In genomic region chr6:165562421-165563090, GRCh38 we compare ENCODE assay signal across 17 cellular contexts.
DNase-seq lines count a peak whose midpoint lies in the region; ATAC-seq and TF ChIP-seq lines count a peak whose summit lies in the region.
"Had no signal": no experiment of that assay in that cellular context is flagged by ENCODE, and none has a peak within 500 bp of the region (broad histone marks: within the 10 kb centered on the region; RNA-seq: fewer than 3 reads in every experiment).

No MANE protein-coding gene starts in this region.

- peak; percentile 27 for TF ChIP-seq EP300 in neural cell (conservative IDR thresholded peaks at IDR 0.05; ENCODE audit: poor library complexity, severe bottlenecking)

- TF ChIP-seq CTCF in Panc1 (IDR thresholded peaks at IDR 0.05): peak; percentile 22
- TF ChIP-seq CTCF in endodermal cell (conservative IDR thresholded peaks at IDR 0.05): peak; percentile 12
- TF ChIP-seq CTCF in neural cell (IDR thresholded peaks at IDR 0.05; ENCODE audit: poor library complexity, severe bottlenecking): no peak

- POLR2A ChIA-PET in Panc1 (lab: Charles Lee): interaction anchor here (0.9 kb wide), 1 partner anchor 11 kb away, joined by 16 read pairs; no protein-coding TSS in a partner anchor

- BruUV-seq in Panc1 (replicated peaks; lab: Mats Ljungman, UMichigan): no TSS peak

- no peak for TF ChIP-seq RAD21 in neural cell (conservative IDR thresholded peaks at IDR 0.05)

- H3K36me3 ChIP-seq in Panc1 (ENCODE audit: control insufficient read depth, insufficient read depth, low read length) (no peaks in the 10 kb centered on the region), endodermal cell (ENCODE audit: control insufficient read depth, insufficient read depth, low read length) (peaks cover 22% of the 10 kb centered on the region), neural cell (ENCODE audit: insufficient read depth, low read length) (no peaks in the 10 kb centered on the region)

- DNase-seq in HT1080 (ENCODE audit: low read depth): peak; percentile 3
- no peak for DNase-seq in Panc1 (ENCODE audit: low read depth, low spot score)
- DNase-seq in endodermal cell: no peak
- no peak for DNase-seq in activated CD8-positive, alpha-beta memory T cell treated with anti-CD3 and anti-CD28 coated beads, Interleukin-2, amount 10 ng/mL, durations not matched to agents 7 days and 5 days
- DNase-seq in AG08395 (ENCODE audit: low spot score): no peak
- DNase-seq: CD8-positive, alpha-beta T cell; EL; H7; Kasumi-1; NCI-H1417 treated with DMSO at 0.1 percent for 48 hours; NCI-H2081; NCI-H226; NCI-H526; Right ventricle myocardium superior had no signal

- H3K36me3 Mint-ChIP-seq in endodermal cell (ENCODE audit: low read depth): peaks cover 43% of the 10 kb centered on the region
- no peaks in the 10 kb centered on the region for H3K36me3 Mint-ChIP-seq in activated CD8-positive, alpha-beta memory T cell treated with anti-CD3 and anti-CD28 coated beads, Interleukin-2, amount 10 ng/mL, durations not matched to agents 7 days and 5 days
- H3K36me3 Mint-ChIP-seq: CD8-positive, alpha-beta T cell had no signal

- no peaks in the 10 kb centered on the region for H3K27me3 Mint-ChIP-seq in endodermal cell (ENCODE audit: insufficient read depth)
- H3K27me3 Mint-ChIP-seq in activated CD8-positive, alpha-beta memory T cell treated with anti-CD3 and anti-CD28 coated beads, Interleukin-2, amount 10 ng/mL, durations not matched to agents 7 days and 5 days: no peaks in the 10 kb centered on the region

- H3K9ac ChIP-seq in endodermal cell (ENCODE audit: extremely low read depth, low read length, poor library complexity, severe bottlenecking) (no peak overlapping the region), neural cell (ENCODE audit: low read length) (no peak overlapping the region)

- intact Hi-C loops in Panc1 (cut with micrococcal nuclease; ENCODE audit: unreplicated experiment): no loop called here

- H3K4me3 Mint-ChIP-seq in endodermal cell: no peak overlapping the region
- no peak overlapping the region for H3K4me3 Mint-ChIP-seq in activated CD8-positive, alpha-beta memory T cell treated with anti-CD3 and anti-CD28 coated beads, Interleukin-2, amount 10 ng/mL, durations not matched to agents 7 days and 5 days
- H3K4me3 Mint-ChIP-seq: CD8-positive, alpha-beta T cell had no signal

- H3K9me2 ChIP-seq in neural cell (ENCODE audit: insufficient read depth, low read length): no peaks in the 10 kb centered on the region

- H2AFZ ChIP-seq in neural cell (ENCODE audit: low read depth, low read length): no peak overlapping the region

- H3K27me3 ChIP-seq in Panc1 (ENCODE audit: control insufficient read depth, insufficient read depth, low read length) (no peaks in the 10 kb centered on the region), endodermal cell (ENCODE audit: control insufficient read depth, insufficient read depth, low read length, poor library complexity, severe bottlenecking) (no peaks in the 10 kb centered on the region), neural cell (ENCODE audit: insufficient read depth, low read depth, low read length) (no peaks in the 10 kb centered on the region)

- peaks cover 34% of the 10 kb centered on the region for H3K79me2 ChIP-seq in neural cell (replicated peaks; ENCODE audit: insufficient read depth, low read length)

- H3K4me1 Mint-ChIP-seq in endodermal cell: no peaks in the 10 kb centered on the region
- no peaks in the 10 kb centered on the region for H3K4me1 Mint-ChIP-seq in activated CD8-positive, alpha-beta memory T cell treated with anti-CD3 and anti-CD28 coated beads, Interleukin-2, amount 10 ng/mL, durations not matched to agents 7 days and 5 days

- no peaks in the 10 kb centered on the region for H4K20me1 ChIP-seq in neural cell (ENCODE audit: insufficient read depth)

- H3K9me3 ChIP-seq in Panc1 (ENCODE audit: control insufficient read depth, insufficient read depth, low read depth, low read length) (peaks cover 28% of the 10 kb centered on the region; the same call in 1 of the 2 replicates), endodermal cell (ENCODE audit: control insufficient read depth, low read length) (peaks cover 60% of the 10 kb centered on the region), neural cell (ENCODE audit: low read length) (peaks cover 4% of the 10 kb centered on the region)

- no peaks in the 10 kb centered on the region for H3F3A ChIP-seq in neural cell (ENCODE audit: insufficient read depth, low read length, poor library complexity, severe bottlenecking)

- in situ Hi-C loops in Panc1 (cut with HindIII; ENCODE audit: low pct_unique_long_range_greater_than_20kb, low sequenced_read_pairs): no loop called here

- H3K4me3 ChIP-seq in Panc1 (ENCODE audit: low read depth in 2 of 2, low read length in 2 of 2) (no peak overlapping the region), endodermal cell (ENCODE audit: low read length) (no peak overlapping the region), neural cell (ENCODE audit: low read length) (no peak overlapping the region)

- CTCF ChIA-PET in Panc1 (lab: Charles Lee): no interaction called here
- CTCF ChIA-PET in activated CD8-positive, alpha-beta memory T cell treated with anti-CD3 and anti-CD28 coated beads, Interleukin-2, amount 10 ng/mL, durations not matched to agents 7 days and 5 days (lab: Charles Lee): no interaction called here

- peaks cover 44% of the 10 kb centered on the region for H3K9me3 Mint-ChIP-seq in endodermal cell
- H3K9me3 Mint-ChIP-seq in activated CD8-positive, alpha-beta memory T cell treated with anti-CD3 and anti-CD28 coated beads, Interleukin-2, amount 10 ng/mL, durations not matched to agents 7 days and 5 days (ENCODE audit: low read depth): peaks cover 8% of the 10 kb centered on the region

- 72 to 86% methylated on average over 7 of the region's 7 CpGs for WGBS in endodermal cell (ENCODE audit: insufficient coverage in 1 of 2, insufficient read length in 1 of 2), 2 experiments

- ATAC-seq in Panc1 (no peak; the same call in 1 of the 2 replicates), HG02973 (IDR thresholded peaks at IDR 0.05; ENCODE audit: unreplicated experiment) (no peak)
- no peak for ATAC-seq in activated CD8-positive, alpha-beta memory T cell treated with anti-CD3 and anti-CD28 coated beads, Interleukin-2, amount 10 ng/mL, durations not matched to agents 7 days and 5 days
- ATAC-seq: CD8-positive, alpha-beta T cell; HepG2 had no signal

- H3K4me1 ChIP-seq in Panc1 (ENCODE audit: control insufficient read depth, insufficient read depth, low read length) (no peaks in the 10 kb centered on the region; the same call in 1 of the 2 replicates), endodermal cell (ENCODE audit: control insufficient read depth, insufficient read depth, low read length) (no peaks in the 10 kb centered on the region)

- peak overlapping the region; percentile 27 for H3K27ac Mint-ChIP-seq in endodermal cell
- H3K27ac Mint-ChIP-seq in activated CD8-positive, alpha-beta memory T cell treated with anti-CD3 and anti-CD28 coated beads, Interleukin-2, amount 10 ng/mL, durations not matched to agents 7 days and 5 days: no peak overlapping the region
- H3K27ac Mint-ChIP-seq: CD8-positive, alpha-beta T cell had no signal

- peak overlapping the region; percentile 45; the same call in 1 of the 2 replicates for H3K27ac ChIP-seq in Panc1 (ENCODE audit: low read length)
- no peak overlapping the region for H3K27ac ChIP-seq in endodermal cell (ENCODE audit: low read depth, low read length)
- no peak overlapping the region for H3K27ac ChIP-seq in neural cell (ENCODE audit: low read length)

- H3K4me2 ChIP-seq in neural cell (ENCODE audit: low read length): no peak overlapping the region

TF ChIP-seq in neural cell, 6 proteins besides CTCF, POLR2A, EP300 and RAD21:
- no peak for TF ChIP-seq SMC3 (conservative IDR thresholded peaks at IDR 0.05; ENCODE audit: poor library complexity)
